Comparison of ENCODE assay signal across 9 cellular contexts in the genomic region with DNA sequence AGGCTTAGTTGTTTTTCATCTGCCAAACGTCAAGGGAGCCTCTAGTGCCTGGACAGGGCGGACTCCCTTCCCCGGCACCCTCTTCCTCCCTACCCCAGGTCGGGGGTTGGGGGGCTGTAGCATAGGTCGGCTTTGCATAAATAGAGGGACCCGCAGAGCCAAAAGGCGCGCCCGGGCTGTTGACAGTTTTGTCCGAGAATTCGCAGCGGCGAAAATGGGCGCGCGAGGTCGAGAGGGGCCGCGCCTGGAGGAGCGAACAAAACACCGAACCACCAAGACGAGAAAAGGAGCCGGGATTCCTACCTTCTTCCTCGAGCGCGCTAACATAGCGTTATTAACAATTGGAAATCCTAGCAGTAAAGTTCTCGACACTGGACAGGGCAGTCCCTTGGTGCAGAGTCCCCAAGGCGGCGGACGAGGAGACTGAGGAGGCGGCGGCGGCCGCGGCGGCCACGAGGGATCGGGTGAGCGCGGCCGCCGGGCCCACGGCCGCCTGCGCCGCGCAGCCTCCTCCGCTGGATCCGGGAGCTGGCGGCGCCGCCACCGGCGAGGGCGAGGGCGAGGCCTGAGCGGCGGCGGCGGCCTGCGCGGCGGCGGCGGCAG. TPM values are rescaled to one million over a fixed set of nuclear protein-coding genes. Genes with fewer than 3 reads are reported as not detected.
A peak's percentile ranks its signal among the peaks of the same experiment; 100 is the strongest.
DNase-seq lines count a peak whose midpoint lies in the region; ATAC-seq and TF ChIP-seq lines count a peak whose summit lies in the region.
"Had no signal": no experiment of that assay in that cellular context is flagged by ENCODE, and none has a peak within 500 bp of the region (broad histone marks: within the 10 kb centered on the region; RNA-seq: fewer than 3 reads in every experiment).

No MANE protein-coding gene starts in this region.

- CTCF ChIA-PET in Panc1 (lab: Charles Lee), result no interaction called here

- TSS peak; percentile 91 for BruUV-seq in Panc1 (replicated peaks; lab: Mats Ljungman, UMichigan)

- intact Hi-C loops in Panc1 (cut with micrococcal nuclease; ENCODE audit: unreplicated experiment), result no loop called here

- POLR2A ChIA-PET in Panc1 (lab: Charles Lee), result interaction anchor here (0.6 to 0.7 kb wide), 3 partner anchors 9 to 232 kb away, joined by 3 to 5 read pairs (median 4); no protein-coding TSS in a partner anchor

- H3K4me3 ChIP-seq in Panc1 (ENCODE audit: low read depth in 2 of 2, low read length in 2 of 2) (peak overlapping the region; percentile 61 to 87), endodermal cell (ENCODE audit: low read length) (peak overlapping the region; percentile 56), skeletal muscle cell (ENCODE audit: low read depth, low read length) (peak overlapping the region; percentile 84)

- H3K27me3 ChIP-seq in Panc1 (ENCODE audit: control insufficient read depth, insufficient read depth, low read length), result no peaks in the 10 kb centered on the region
- peaks cover 90% of the 10 kb centered on the region for H3K27me3 ChIP-seq in endodermal cell (ENCODE audit: control insufficient read depth, insufficient read depth, low read length, poor library complexity, severe bottlenecking)

- no peak overlapping the region for H3K9ac ChIP-seq in endodermal cell (ENCODE audit: extremely low read depth, low read length, poor library complexity, severe bottlenecking)

- DNase-seq in NCI-H1694 treated with DMSO at 0.1 percent for 48 hours (lab: John Stamatoyannopoulos, UW), result peak; percentile 10
- DNase-seq in NCI-H1694 (lab: John Stamatoyannopoulos, UW), result no peak
- DNase-seq in Panc1 (ENCODE audit: low read depth, low spot score), result no peak
- DNase-seq in endodermal cell, result peak; percentile 71
- no peak for DNase-seq in skeletal muscle cell (ENCODE audit: low read depth)
- DNase-seq in KG1 (lab: John Stamatoyannopoulos, UW), result no peak
- no peak for DNase-seq in LoVo (ENCODE audit: low spot score)
- DNase-seq: left cardiac atrium had no signal

- H3K4me1 ChIP-seq in Panc1 (ENCODE audit: control insufficient read depth, insufficient read depth, low read length) (peaks cover 46% of the 10 kb centered on the region), endodermal cell (ENCODE audit: control insufficient read depth, insufficient read depth, low read length) (peaks cover 7% of the 10 kb centered on the region)

- H3K4me1 Mint-ChIP-seq in endodermal cell, result peaks cover 20% of the 10 kb centered on the region

- H3K36me3 Mint-ChIP-seq in endodermal cell (ENCODE audit: low read depth), result no peaks in the 10 kb centered on the region

- peak overlapping the region; percentile 49 for H3K4me3 Mint-ChIP-seq in endodermal cell

- H3K27ac ChIP-seq in Panc1 (ENCODE audit: low read length) (peak overlapping the region; percentile 83), endodermal cell (ENCODE audit: low read depth, low read length) (no peak overlapping the region)

- TF ChIP-seq CTCF in Panc1 (IDR thresholded peaks at IDR 0.05) (no peak), endodermal cell (conservative IDR thresholded peaks at IDR 0.05) (no peak)

- H3K36me3 ChIP-seq in Panc1 (ENCODE audit: control insufficient read depth, insufficient read depth, low read length), result peaks cover 8% of the 10 kb centered on the region; the same call in 1 of the 2 replicates
- H3K36me3 ChIP-seq in endodermal cell (ENCODE audit: control insufficient read depth, insufficient read depth, low read length), result no peaks in the 10 kb centered on the region

- ATAC-seq in Panc1 (no peak; the same call in 1 of the 2 replicates), GM18861 (IDR thresholded peaks at IDR 0.05; ENCODE audit: unreplicated experiment) (no peak)

- no peak overlapping the region for H3K27ac Mint-ChIP-seq in endodermal cell

- peaks cover 90% of the 10 kb centered on the region for H3K27me3 Mint-ChIP-seq in endodermal cell (ENCODE audit: insufficient read depth)

- in situ Hi-C loops in Panc1 (cut with HindIII; ENCODE audit: low pct_unique_long_range_greater_than_20kb, low sequenced_read_pairs), result no loop called here

- H3K9me3 Mint-ChIP-seq in endodermal cell, result no peaks in the 10 kb centered on the region

- H3K9me3 ChIP-seq in Panc1 (ENCODE audit: control insufficient read depth, insufficient read depth, low read depth, low read length) (no peaks in the 10 kb centered on the region), endodermal cell (ENCODE audit: control insufficient read depth, low read length) (no peaks in the 10 kb centered on the region)

- WGBS in endodermal cell (ENCODE audit: insufficient coverage in 1 of 2, insufficient read length in 1 of 2), 2 experiments, result 0 to 1% methylated on average over 16 to 66 of the region's 66 CpGs

RNA-seq across cellular contexts. Expression of a gene that starts 1.8 kb away (rescaled TPM):
- total RNA-seq in Panc1 (2021; ENCODE audit: unreplicated experiment) (63.3 TPM), endodermal cell (under 1 TPM; 0.29 to 0.59 TPM)
- 53.3 TPM for polyA plus RNA-seq in Panc1 (2012; ENCODE audit: insufficient read length)
- polyA plus RNA-seq in endodermal cell (2013, experiment 1 of 2), result 0.64 TPM
- 0.79 TPM for polyA plus RNA-seq in endodermal cell (2013, experiment 2 of 2)

RNA-seq across cellular contexts. Expression of a gene that starts 51.5 kb away (rescaled TPM):
- total RNA-seq in Panc1 (2021; ENCODE audit: unreplicated experiment) (647 TPM), endodermal cell (100 to 1,000 TPM; 671 to 739 TPM)
- polyA plus RNA-seq in Panc1 (2012; ENCODE audit: insufficient read length), result 644 TPM
- polyA plus RNA-seq in endodermal cell (2013, experiment 1 of 2), result 732 TPM
- 692 TPM for polyA plus RNA-seq in endodermal cell (2013, experiment 2 of 2)

Comparison
In these comparisons a context has a peak if more than half of its experiments do, and no peak if none do; other contexts are left out.
1. DNase-seq: peak in NCI-H1694 treated with DMSO at 0.1 percent for 48 hours (single experiment) and endodermal cell (single experiment); none in NCI-H1694 (single experiment), Panc1 (single experiment), skeletal muscle cell (single experiment), KG1 (single experiment) and LoVo (single experiment).
2. RNA of a gene that starts 1.8 kb away (total RNA-seq): 63.3 TPM in Panc1 (single experiment); 0.29 to 0.59 TPM in endodermal cell; every median in the first group is over 10 times any median in the second.
3. Peak in every context shown above with its lines, with median percentiles within 50 percentile points of each other: H3K4me3 ChIP-seq.